ENCODE assay signal across 20 cellular contexts in the genomic region with DNA sequence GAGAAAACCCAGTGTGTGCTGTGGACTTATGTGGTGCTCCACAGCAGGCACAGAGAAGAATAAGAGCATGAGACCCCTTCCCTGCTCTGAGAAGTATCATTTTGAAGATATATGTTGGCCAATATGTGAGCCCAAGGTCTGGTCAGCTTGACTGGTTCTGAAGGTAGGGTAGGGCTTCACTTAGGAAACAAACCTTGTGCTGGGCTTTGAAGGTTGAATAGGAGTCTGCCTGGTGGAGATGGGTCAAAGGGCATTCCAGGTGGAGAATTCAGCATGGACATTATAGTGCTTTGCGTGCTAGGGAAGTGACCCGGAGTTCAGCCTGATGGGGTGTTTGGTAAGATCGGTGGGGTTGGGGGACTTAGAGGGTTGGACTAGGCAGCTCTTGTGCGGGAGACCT.
DNase-seq lines count a peak whose midpoint lies in the region; ATAC-seq and TF ChIP-seq lines count a peak whose summit lies in the region.
"Had no signal": no experiment of that assay in that cellular context is flagged by ENCODE, and none has a peak within 500 bp of the region (broad histone marks: within the 10 kb centered on the region; RNA-seq: fewer than 3 reads in every experiment).

No MANE protein-coding gene starts in this region.

- DNase-seq in HFFc6 (no peak), adipocyte (ENCODE audit: low read depth) (no peak), mesendoderm (no peak), HuH-7 (ENCODE audit: low spot score) (no peak), NCI-H1694 treated with DMSO at 0.1 percent for 48 hours (lab: John Stamatoyannopoulos, UW) (no peak)
- no peak for DNase-seq in CD4-positive, alpha-beta T cell
- DNase-seq: AML-193; CD4-positive, alpha-beta memory T cell; DMS53; HCEC 1CT; KBM-7; NCI-H2029 treated with DMSO at 0.1 percent for 48 hours; NCI-H526; NK-92 treated with Interleukin-12 subunit alpha and Interleukin-12 subunit beta, amount 100 ng/mL, for 24 hours; RPMI8226; SHP77 had no signal

- POLR2A ChIA-PET in CD4-positive, alpha-beta T cell (lab: Charles Lee), result no interaction called here

- intact Hi-C loops in CD4-positive, alpha-beta T cell (cut with DNase I, micrococcal nuclease), result no loop called here

- no peak overlapping the region for H3K56ac ChIP-seq in mesendoderm (ENCODE audit: low read length)

- CTCF ChIA-PET in CD4-positive, alpha-beta T cell (lab: Charles Lee), result no interaction called here

- H3K4me1 ChIP-seq in adipocyte (ENCODE audit: control insufficient read depth, insufficient read depth, low read length) (peaks cover 16% of the 10 kb centered on the region), mesendoderm (ENCODE audit: control insufficient read depth, low read depth, low read length) (no peaks in the 10 kb centered on the region)

- H2BK15ac ChIP-seq in mesendoderm (replicated peaks; ENCODE audit: low read depth), result no peak overlapping the region

- peak overlapping the region; percentile 20 for H3K23ac ChIP-seq in mesendoderm (ENCODE audit: low read length)

- no peak overlapping the region for H2AK5ac ChIP-seq in mesendoderm (ENCODE audit: low read length)

- TF ChIP-seq CTCF in HFFc6 (IDR thresholded peaks at IDR 0.05), result no peak
- TF ChIP-seq CTCF in CD4-positive, alpha-beta T cell (IDR thresholded peaks at IDR 0.05), result no peak

- H3K9me3 Mint-ChIP-seq in HFFc6, result no peaks in the 10 kb centered on the region
- H3K9me3 Mint-ChIP-seq in CD4-positive, alpha-beta T cell, result no peaks in the 10 kb centered on the region
- H3K9me3 Mint-ChIP-seq: GM23338 had no signal

- H3K27me3 ChIP-seq in adipocyte (replicated peaks; ENCODE audit: control insufficient read depth, insufficient read depth, low read length) (no peaks in the 10 kb centered on the region), mesendoderm (ENCODE audit: insufficient read depth, low read length, poor library complexity) (no peaks in the 10 kb centered on the region)
- no peaks in the 10 kb centered on the region for H3K27me3 ChIP-seq in CD4-positive, alpha-beta T cell (ENCODE audit: control insufficient read depth, insufficient read depth, low read length)
- H3K27me3 ChIP-seq: BLaER1 treated with 17β-estradiol and CSF1 and Interleukin-3, amounts not matched to agents 10 nM and 100 nM had no signal

- no peak overlapping the region for H3K4me2 ChIP-seq in mesendoderm (ENCODE audit: low read length)
- H3K4me2 ChIP-seq: BLaER1 treated with 17β-estradiol and CSF1 and Interleukin-3, amounts not matched to agents 10 nM and 100 nM; GM23338 had no signal

- H4K5ac ChIP-seq in mesendoderm (ENCODE audit: low read length), result no peak overlapping the region

- H3K79me1 ChIP-seq in mesendoderm (ENCODE audit: low read length), result no peaks in the 10 kb centered on the region

- no peaks in the 10 kb centered on the region; the same call in 1 of the 2 replicates for H3K27me3 Mint-ChIP-seq in HFFc6 (ENCODE audit: insufficient read depth)
- H3K27me3 Mint-ChIP-seq in CD4-positive, alpha-beta T cell, result peaks cover 11% of the 10 kb centered on the region
- H3K27me3 Mint-ChIP-seq: CD4-positive, alpha-beta memory T cell had no signal

- H3K36me3 Mint-ChIP-seq in HFFc6 (ENCODE audit: low read depth), result no peaks in the 10 kb centered on the region
- H3K36me3 Mint-ChIP-seq in CD4-positive, alpha-beta T cell (ENCODE audit: low read depth), result no peaks in the 10 kb centered on the region
- H3K36me3 Mint-ChIP-seq: CD4-positive, alpha-beta memory T cell had no signal

- no peak overlapping the region for H2BK120ac ChIP-seq in mesendoderm (ENCODE audit: low read depth, low read length)

- H3K36me3 ChIP-seq in adipocyte (ENCODE audit: control insufficient read depth, insufficient read depth, low read length, severe bottlenecking) (no peaks in the 10 kb centered on the region), mesendoderm (ENCODE audit: control insufficient read depth, insufficient read depth, low read length) (no peaks in the 10 kb centered on the region)
- H3K36me3 ChIP-seq: BLaER1 treated with 17β-estradiol and CSF1 and Interleukin-3, amounts not matched to agents 10 nM and 100 nM had no signal

- no CpG with 5 or more reads among the region's 4 CpGs for WGBS in mesendoderm (ENCODE audit: extremely low coverage, insufficient coverage, low lambda C conversion rate)

- H4K8ac ChIP-seq in mesendoderm (ENCODE audit: low read depth, low read length), result no peak overlapping the region

- no peaks in the 10 kb centered on the region for H3K9me3 ChIP-seq in adipocyte (ENCODE audit: control insufficient read depth, low read length)
- no peaks in the 10 kb centered on the region for H3K9me3 ChIP-seq in CD4-positive, alpha-beta T cell (ENCODE audit: control insufficient read depth, low read length)
- H3K9me3 ChIP-seq: BLaER1 treated with 17β-estradiol and CSF1 and Interleukin-3, amounts not matched to agents 10 nM and 100 nM had no signal

- H3K9ac ChIP-seq in adipocyte (ENCODE audit: low read length) (peak overlapping the region; percentile 62), mesendoderm (ENCODE audit: low read length) (no peak overlapping the region)
- H3K9ac ChIP-seq: BLaER1 treated with 17β-estradiol and CSF1 and Interleukin-3, amounts not matched to agents 10 nM and 100 nM had no signal

- ATAC-seq in CD4-positive, alpha-beta T cell (ENCODE audit: poor library complexity), result no peak
- ATAC-seq: GM23338 had no signal

- H3K18ac ChIP-seq in mesendoderm (ENCODE audit: low read length), result no peak overlapping the region

- peak overlapping the region; percentile 95; the same call in 1 of the 2 replicates for H3K27ac Mint-ChIP-seq in HFFc6
- no peak overlapping the region for H3K27ac Mint-ChIP-seq in CD4-positive, alpha-beta T cell
- H3K27ac Mint-ChIP-seq: CD4-positive, alpha-beta memory T cell; GM23338 had no signal

- H3K4me1 Mint-ChIP-seq in HFFc6 (ENCODE audit: low read depth), result peaks cover 31% of the 10 kb centered on the region
- no peaks in the 10 kb centered on the region for H3K4me1 Mint-ChIP-seq in CD4-positive, alpha-beta T cell (ENCODE audit: low read depth)
- H3K4me1 Mint-ChIP-seq: CD4-positive, alpha-beta memory T cell had no signal

- no peak overlapping the region for H2BK5ac ChIP-seq in mesendoderm (ENCODE audit: low read length)

- no peak overlapping the region for H3K4ac ChIP-seq in mesendoderm (ENCODE audit: low read depth, low read length)

- H3K4me3 ChIP-seq in adipocyte (ENCODE audit: low read length) (no peak overlapping the region), mesendoderm (ENCODE audit: low read length) (no peak overlapping the region)
- H3K4me3 ChIP-seq: BLaER1 treated with 17β-estradiol and CSF1 and Interleukin-3, amounts not matched to agents 10 nM and 100 nM; GM23338 had no signal

- H3K27ac ChIP-seq in mesendoderm (ENCODE audit: low read depth, low read length), result no peak overlapping the region
- H3K27ac ChIP-seq in temporal lobe (ENCODE audit: low read depth, low read length), result peak overlapping the region; percentile 23
- no peak overlapping the region for H3K27ac ChIP-seq in CD4-positive, alpha-beta T cell (ENCODE audit: low read depth, low read length)
- H3K27ac ChIP-seq: BLaER1 treated with 17β-estradiol and CSF1 and Interleukin-3, amounts not matched to agents 10 nM and 100 nM; HL-60 had no signal

- no peaks in the 10 kb centered on the region for H3K79me2 ChIP-seq in mesendoderm (ENCODE audit: control insufficient read depth, insufficient read depth, low read length)

- H3K4me3 Mint-ChIP-seq in HFFc6, result no peak overlapping the region
- no peak overlapping the region for H3K4me3 Mint-ChIP-seq in CD4-positive, alpha-beta T cell
- H3K4me3 Mint-ChIP-seq: CD4-positive, alpha-beta memory T cell; GM23338 had no signal
